ENCODE assay signal across 8 cellular contexts in genomic region chr12:9049520-9050133, GRCh38.
DNase-seq lines count a peak whose midpoint lies in the region; ATAC-seq and TF ChIP-seq lines count a peak whose summit lies in the region.

No MANE protein-coding gene starts in this region.

- H3K36me3 Mint-ChIP-seq in chondrocyte (ENCODE audit: low read depth): no peaks in the 10 kb centered on the region

- no peak overlapping the region for H3K4me3 ChIP-seq in GM06990 (replicated peaks; ENCODE audit: low read depth, low read length)

- H3K4me3 Mint-ChIP-seq in chondrocyte (ENCODE audit: unreplicated experiment): no peak overlapping the region

- H3K27me3 Mint-ChIP-seq in chondrocyte (ENCODE audit: low read depth): peaks cover 26% of the 10 kb centered on the region

- H3K27me3 ChIP-seq in GM06990 (replicated peaks; ENCODE audit: control insufficient read depth, insufficient read depth, low read length): no peaks in the 10 kb centered on the region

- ATAC-seq in HG02588 (IDR thresholded peaks at IDR 0.05; ENCODE audit: unreplicated experiment) (no peak), GM18870 (IDR thresholded peaks at IDR 0.05; ENCODE audit: unreplicated experiment) (no peak)

- H3K27ac Mint-ChIP-seq in chondrocyte (ENCODE audit: unreplicated experiment): no peak overlapping the region

- TF ChIP-seq CTCF in GM06990 (IDR thresholded peaks at IDR 0.05; ENCODE audit: insufficient read depth, low read length, poor library complexity, severe bottlenecking) (peak; percentile 39), chondrocyte (IDR thresholded peaks at IDR 0.05) (peak; percentile 85)

- no peaks in the 10 kb centered on the region for H3K9me3 Mint-ChIP-seq in chondrocyte (ENCODE audit: low read depth)

- DNase-seq in AG08396 (ENCODE audit: low spot score) (peak; percentile 34), GM06990 (ENCODE audit: extremely low read depth, insufficient read length) (no peak), NOMO-1 (lab: John Stamatoyannopoulos, UW; ENCODE audit: unreplicated experiment in 2 of 2) (peak; percentile 36 to 77), chondrocyte (ENCODE audit: low spot score) (no peak), lung microvascular endothelial cell (ENCODE audit: low read depth in 2 of 2) (peak; percentile 63 to 72), SHP77 treated with DMSO at 0.1 percent for 48 hours (lab: John Stamatoyannopoulos, UW) (no peak)

- no peaks in the 10 kb centered on the region for H3K36me3 ChIP-seq in GM06990 (ENCODE audit: control insufficient read depth, insufficient read depth, low read length)

- H3K4me1 Mint-ChIP-seq in chondrocyte (ENCODE audit: low read depth): no peaks in the 10 kb centered on the region

Comparison
In these comparisons a context has a peak if more than half of its experiments do, and no peak if none do; other contexts are left out.
1. DNase-seq: peak in AG08396 (single experiment), NOMO-1 (2 of 2) and lung microvascular endothelial cell (2 of 2); none in GM06990 (single experiment), chondrocyte (single experiment) and SHP77 treated with DMSO at 0.1 percent for 48 hours (single experiment).